8 cellular contexts compared by ENCODE assay signal in genomic region chr2:202064206-202064880, GRCh38. TPM values are rescaled to one million over a fixed set of nuclear protein-coding genes. Genes with fewer than 3 reads are reported as not detected.
DNase-seq lines count a peak whose midpoint lies in the region; ATAC-seq, FAIRE-seq and TF ChIP-seq lines count a peak whose summit lies in the region.

No MANE protein-coding gene starts in this region.

- H3K4me2 ChIP-seq in Karpas-422 (ENCODE audit: low read depth, low read length, poor library complexity, severe bottlenecking): no peak overlapping the region

- no peaks in the 10 kb centered on the region for H4K20me1 ChIP-seq in Karpas-422 (ENCODE audit: insufficient read depth, low read depth, low read length)

- ATAC-seq in GM21786 (IDR thresholded peaks at IDR 0.05; ENCODE audit: unreplicated experiment) (no peak), GM21737 (IDR thresholded peaks at IDR 0.05; ENCODE audit: unreplicated experiment) (no peak)
- no peak for ATAC-seq in stimulated activated naive B cell treated with anti-CD40 and anti-IgM and Interleukin-4, amounts not matched to agents 10 μg/mL and 1 μg/mL and 100 μg/mL, for 72 hours (replicated peaks)

- no peak overlapping the region for H3K27ac ChIP-seq in Karpas-422 (ENCODE audit: low read length)

- no peak for TF ChIP-seq POLR2A in H54 (IDR thresholded peaks at IDR 0.05; ENCODE audit: low read depth, low read length)

- no peaks in the 10 kb centered on the region for H3K36me3 Mint-ChIP-seq in stimulated activated naive B cell treated with anti-CD40 and anti-IgM and Interleukin-4, amounts not matched to agents 10 μg/mL and 1 μg/mL and 100 μg/mL, for 72 hours

- H3K4me1 ChIP-seq in Karpas-422 (ENCODE audit: low read length): peaks cover 9% of the 10 kb centered on the region

- peaks cover 17 to 18% of the 10 kb centered on the region in 2 donors for H3K27me3 Mint-ChIP-seq in stimulated activated naive B cell treated with anti-CD40 and anti-IgM and Interleukin-4, amounts not matched to agents 10 μg/mL and 1 μg/mL and 100 μg/mL, for 72 hours

- H3K27me3 ChIP-seq in Karpas-422 (ENCODE audit: low read length): no peaks in the 10 kb centered on the region

- no peaks in the 10 kb centered on the region for H3K36me3 ChIP-seq in Karpas-422 (ENCODE audit: insufficient read depth, low read length)

- no peak overlapping the region for H3K9ac ChIP-seq in Karpas-422 (ENCODE audit: low read length)

- no peak overlapping the region for H2AFZ ChIP-seq in Karpas-422 (ENCODE audit: low read length)

- no peak overlapping the region for H3K4me3 Mint-ChIP-seq in stimulated activated naive B cell treated with anti-CD40 and anti-IgM and Interleukin-4, amounts not matched to agents 10 μg/mL and 1 μg/mL and 100 μg/mL, for 72 hours

- no peaks in the 10 kb centered on the region for H3K4me1 Mint-ChIP-seq in stimulated activated naive B cell treated with anti-CD40 and anti-IgM and Interleukin-4, amounts not matched to agents 10 μg/mL and 1 μg/mL and 100 μg/mL, for 72 hours

- H3K9me3 ChIP-seq in Karpas-422 (ENCODE audit: low read length): no peaks in the 10 kb centered on the region

- DNase-seq in H54 (ENCODE audit: insufficient read length, low spot score) (peak; percentile 45), RCC 7860 (ENCODE audit: low spot score) (peak; percentile 21), globus pallidus (ENCODE audit: low spot score) (peak; percentile 23), renal cortical epithelial cell (ENCODE audit: low read depth) (peak; percentile 90), Karpas-422 (no peak)
- DNase-seq in stimulated activated naive B cell treated with anti-CD40 and anti-IgM and Interleukin-4, amounts not matched to agents 10 μg/mL and 1 μg/mL and 100 μg/mL, for 72 hours: no peak

- H3K9me3 Mint-ChIP-seq in stimulated activated naive B cell treated with anti-CD40 and anti-IgM and Interleukin-4, amounts not matched to agents 10 μg/mL and 1 μg/mL and 100 μg/mL, for 72 hours: peaks cover 0 to 1% of the 10 kb centered on the region in 2 donors

- H3K27ac Mint-ChIP-seq in stimulated activated naive B cell treated with anti-CD40 and anti-IgM and Interleukin-4, amounts not matched to agents 10 μg/mL and 1 μg/mL and 100 μg/mL, for 72 hours: no peak overlapping the region

- H3K79me2 ChIP-seq in Karpas-422 (ENCODE audit: low read length): no peaks in the 10 kb centered on the region

- FAIRE-seq in H54 (lab: Jason Lieb, UNC) (peak; percentile 89), RCC 7860 (lab: Jason Lieb, UNC) (no peak)

- no peaks in the 10 kb centered on the region for H3K9me2 ChIP-seq in Karpas-422 (replicated peaks; ENCODE audit: insufficient read depth, low read length)

- H3K4me3 ChIP-seq in Karpas-422 (ENCODE audit: low read length): no peak overlapping the region

RNA-seq across cellular contexts. Expression of gene KIAA2012, which starts 8.7 kb away (rescaled TPM):
- not detected in 2 replicates for total RNA-seq in renal cortical epithelial cell
- 0.29 and 0.89 TPM in 2 replicates for total RNA-seq in Karpas-422 (2014; rRNA removed; shearing (Covaris generic); ENCODE audit: low replicate concordance)

RNA-seq across cellular contexts. Expression of gene FZD7, which starts 30.7 kb away (rescaled TPM):
- total RNA-seq in renal cortical epithelial cell: 17.1 and 55.2 TPM in 2 replicates
- 9.2 and 10.2 TPM in 2 replicates for total RNA-seq in Karpas-422 (2014; rRNA removed; shearing (Covaris generic); ENCODE audit: low replicate concordance)

Comparison
In these comparisons a context has a peak if more than half of its experiments do, and no peak if none do; other contexts are left out.
1. DNase-seq: peak in H54 (single experiment), RCC 7860 (single experiment), globus pallidus (single experiment) and renal cortical epithelial cell (single experiment); none in Karpas-422 (single experiment) and stimulated activated naive B cell treated with anti-CD40 and anti-IgM and Interleukin-4, amounts not matched to agents 10 μg/mL and 1 μg/mL and 100 μg/mL, for 72 hours (single experiment).